14 cellular contexts compared by ENCODE assay signal in the genomic region with DNA sequence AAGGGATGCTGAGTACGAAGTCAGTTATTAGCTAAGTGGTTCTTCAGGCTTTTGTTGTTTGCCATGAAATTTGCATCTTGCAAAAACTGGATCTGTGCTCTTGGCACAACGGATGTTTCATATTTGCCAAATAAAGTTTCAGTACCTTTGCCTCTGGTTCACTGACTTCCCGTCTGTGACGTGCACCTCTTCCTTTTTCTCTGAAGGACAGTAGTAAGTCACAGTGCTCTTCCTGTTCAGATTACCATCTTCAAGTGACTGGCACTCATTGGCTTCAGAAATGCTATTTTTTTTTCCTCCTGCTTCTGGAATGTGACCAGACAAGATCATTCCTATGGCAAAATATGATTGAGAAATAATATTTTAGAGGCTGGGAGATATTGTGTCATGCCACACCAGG.
DNase-seq lines count a peak whose midpoint lies in the region; ATAC-seq and TF ChIP-seq lines count a peak whose summit lies in the region.
"Had no signal": no experiment of that assay in that cellular context is flagged by ENCODE, and none has a peak within 500 bp of the region (broad histone marks: within the 10 kb centered on the region; RNA-seq: fewer than 3 reads in every experiment).

No MANE protein-coding gene starts in this region.

- no peak overlapping the region for H3K4me3 ChIP-seq in epithelial cell of esophagus (ENCODE audit: low read length)
- H3K4me3 ChIP-seq: esophagus muscularis mucosa had no signal

- TF ChIP-seq CTCF in epithelial cell of esophagus (IDR thresholded peaks at IDR 0.05; ENCODE audit: insufficient read depth, low read depth, low read length, missing control alignments) = no peak

- DNase-seq in epithelial cell of esophagus (ENCODE audit: low read depth) (peak; percentile 31), NCI-H1930 (lab: John Stamatoyannopoulos, UW) (no peak), NCI-H510A treated with DMSO at 0.1 percent for 48 hours (lab: John Stamatoyannopoulos, UW) (no peak)
- no peak for DNase-seq in activated CD8-positive, alpha-beta memory T cell treated with anti-CD3 and anti-CD28 coated beads for 24 hours
- DNase-seq: Calu3; mesenchymal stem cell; NCI-H187 treated with DMSO at 0.1 percent for 48 hours; stimulated activated CD4-positive, alpha-beta T cell treated with anti-CD3 and anti-CD28 coated beads, Interleukin-1b, Interleukin-23, amount 100 ng/mL, for 48 hours; stimulated activated naive CD4-positive, alpha-beta T cell treated with Interleukin-2 at 50 U/mL for 16 hours had no signal

- peak; percentile 81 for ATAC-seq in GM18505 (IDR thresholded peaks at IDR 0.05; ENCODE audit: unreplicated experiment)
- peak; percentile 66 for ATAC-seq in GM19043 (IDR thresholded peaks at IDR 0.05; ENCODE audit: low read depth, unreplicated experiment)
- ATAC-seq in HG03565 (IDR thresholded peaks at IDR 0.05; ENCODE audit: unreplicated experiment) = peak; percentile 77
- ATAC-seq: Panc1 had no signal

- no peak for TF ChIP-seq POLR2A in GM18505 (IDR thresholded peaks at IDR 0.05; ENCODE audit: borderline replicate concordance, extremely low read depth, insufficient read depth, insufficient read length)
